Comparison of ENCODE assay signal across 13 cellular contexts in the genomic region with DNA sequence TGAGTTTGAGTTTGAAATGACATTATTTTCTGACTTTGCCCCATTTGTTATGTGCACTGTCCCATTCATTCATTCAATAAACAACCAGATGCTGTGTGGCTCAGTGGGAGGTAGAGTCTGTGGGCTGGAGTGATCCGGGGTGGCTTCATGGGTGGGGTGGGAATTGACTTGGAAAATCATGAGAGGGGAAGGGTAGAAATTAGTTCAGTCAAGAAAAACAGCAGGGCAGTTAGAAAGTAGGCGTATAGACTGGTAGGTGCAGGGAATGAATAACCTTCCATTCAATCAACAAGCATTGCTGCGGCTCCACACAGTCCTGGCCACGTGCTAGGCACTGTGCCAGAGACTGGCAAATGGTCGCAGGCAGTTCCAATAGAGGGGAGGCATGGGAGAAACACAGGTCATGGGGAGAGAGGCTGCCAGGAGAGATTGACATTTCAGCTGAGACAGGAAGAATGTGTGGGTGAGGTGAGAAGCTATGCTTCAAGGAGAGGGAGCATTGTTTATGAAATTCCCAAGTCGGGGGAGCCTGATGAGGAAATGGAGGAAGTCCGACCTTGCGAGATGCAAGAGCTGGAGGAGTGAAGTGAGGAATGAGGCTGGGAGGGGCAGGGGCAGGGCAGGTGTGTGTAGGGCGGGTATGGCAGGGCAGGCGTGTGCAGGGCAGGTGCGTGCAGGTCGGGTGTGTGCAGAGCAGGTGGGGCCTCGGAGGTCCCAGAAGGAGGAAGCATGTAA. TPM values are rescaled to one million over a fixed set of nuclear protein-coding genes. Genes with fewer than 3 reads are reported as not detected.
DNase-seq lines count a peak whose midpoint lies in the region; FAIRE-seq and TF ChIP-seq lines count a peak whose summit lies in the region.
"Had no signal": no experiment of that assay in that cellular context is flagged by ENCODE, and none has a peak within 500 bp of the region (broad histone marks: within the 10 kb centered on the region; RNA-seq: fewer than 3 reads in every experiment).

No MANE protein-coding gene starts in this region.

- no peaks in the 10 kb centered on the region for H4K20me1 ChIP-seq in astrocyte (ENCODE audit: insufficient read depth, low read length)
- H4K20me1 ChIP-seq in hepatocyte (ENCODE audit: insufficient read depth, poor library complexity, severe bottlenecking): no peaks in the 10 kb centered on the region

- no peaks in the 10 kb centered on the region for H3K36me3 ChIP-seq in astrocyte (ENCODE audit: insufficient read depth, low read length)
- H3K36me3 ChIP-seq in hepatocyte (replicated peaks; ENCODE audit: insufficient read depth, low read depth): no peaks in the 10 kb centered on the region
- no peaks in the 10 kb centered on the region for H3K36me3 ChIP-seq in small intestine (ENCODE audit: control insufficient read depth in 2 of 2, insufficient read depth in 2 of 2, low read length in 2 of 2)
- H3K36me3 ChIP-seq: tibial artery had no signal

- H3K4me2 ChIP-seq in astrocyte (ENCODE audit: low read length) (no peak overlapping the region), hepatocyte (no peak overlapping the region)

- peaks cover 8% of the 10 kb centered on the region for H3K4me1 Mint-ChIP-seq in astrocyte (ENCODE audit: low read depth, unreplicated experiment)

- no peaks in the 10 kb centered on the region for H3K9me2 ChIP-seq in hepatocyte (replicated peaks; ENCODE audit: insufficient read depth)

- H3K9ac ChIP-seq in astrocyte (ENCODE audit: low read length): no peak overlapping the region

- H3K9me3 ChIP-seq in astrocyte (ENCODE audit: insufficient read depth, low read depth, low read length): no peaks in the 10 kb centered on the region
- H3K9me3 ChIP-seq in hepatocyte (ENCODE audit: low read depth): no peaks in the 10 kb centered on the region
- no peaks in the 10 kb centered on the region for H3K9me3 ChIP-seq in small intestine (ENCODE audit: control insufficient read depth, low read depth)

- H3K27me3 ChIP-seq in astrocyte (ENCODE audit: insufficient read depth, low read length) (peaks cover 18% of the 10 kb centered on the region), hepatocyte (no peaks in the 10 kb centered on the region), small intestine (ENCODE audit: control insufficient read depth in 2 of 2, insufficient read depth in 2 of 2, low read length in 2 of 2) (no peaks in the 10 kb centered on the region)
- H3K27me3 ChIP-seq: tibial artery had no signal

- H2AFZ ChIP-seq in astrocyte (ENCODE audit: low read depth, low read length) (no peak overlapping the region), hepatocyte (no peak overlapping the region)

- TF ChIP-seq CTCF in astrocyte (IDR thresholded peaks at IDR 0.05; ENCODE audit: insufficient read depth, low read depth, low read length) (no peak), hepatocyte (IDR thresholded peaks at IDR 0.05; ENCODE audit: poor library complexity) (no peak)

- peaks cover 6% of the 10 kb centered on the region for H3K9me3 Mint-ChIP-seq in astrocyte (ENCODE audit: unreplicated experiment)

- DNase-seq in DMS 273 (lab: John Stamatoyannopoulos, UW; ENCODE audit: unreplicated experiment) (peak; percentile 39), DMS 273 treated with DMSO at 0.1 percent for 48 hours (lab: John Stamatoyannopoulos, UW) (no peak), astrocyte (ENCODE audit: low read depth) (no peak), hepatocyte (ENCODE audit: low spot score) (peak; percentile 35), small intestine (peak; percentile 97), NCI-H1436 (lab: John Stamatoyannopoulos, UW) (no peak), C1 segment of cervical spinal cord (lab: John Stamatoyannopoulos, UW) (no peak), NCI-H2081 treated with DMSO at 0.1 percent for 48 hours (lab: John Stamatoyannopoulos, UW) (no peak)
- DNase-seq: activated CD4-positive, alpha-beta T cell treated with anti-CD3 and anti-CD28 coated beads for 4 hours; activated T-cell treated with anti-CD3 and anti-CD28 coated beads, Interleukin-2, amount 50 U/mL, for 48 hours; NCI-H1092 treated with DMSO at 0.1 percent for 48 hours; tibial artery had no signal

- H3K4me3 ChIP-seq in astrocyte (ENCODE audit: insufficient read depth, low read depth, low read length) (no peak overlapping the region), hepatocyte (no peak overlapping the region), small intestine (ENCODE audit: low read depth in 1 of 2, low read length in 2 of 2) (no peak overlapping the region)
- H3K4me3 ChIP-seq: tibial artery had no signal

- no peak overlapping the region for H3K27ac ChIP-seq in astrocyte (ENCODE audit: low read depth, low read length)
- peak overlapping the region; percentile 16 for H3K27ac ChIP-seq in hepatocyte
- peak overlapping the region; percentile 93 to 94 for H3K27ac ChIP-seq in small intestine (ENCODE audit: low read depth in 1 of 2, low read length in 1 of 2)
- H3K27ac ChIP-seq: 22Rv1, tibial artery had no signal

- peak overlapping the region; percentile 52 for H3K4me3 Mint-ChIP-seq in astrocyte (ENCODE audit: unreplicated experiment)

- no peaks in the 10 kb centered on the region for H3K36me3 Mint-ChIP-seq in astrocyte (ENCODE audit: low read depth, unreplicated experiment)

- WGBS in hepatocyte (ENCODE audit: low lambda C conversion rate, missing lambda C conversion rate): 74% methylated on average over 13 of the region's 13 CpGs
- WGBS in small intestine, 3 donors: 7 to 42% (median 23%) methylated on average over 13 of the region's 13 CpGs

- peaks cover 21% of the 10 kb centered on the region for H3K27me3 Mint-ChIP-seq in astrocyte (ENCODE audit: low read depth, unreplicated experiment)

- H3K4me1 ChIP-seq in astrocyte (ENCODE audit: insufficient read depth, low read length) (no peaks in the 10 kb centered on the region), hepatocyte (ENCODE audit: insufficient read depth) (no peaks in the 10 kb centered on the region), small intestine (ENCODE audit: control insufficient read depth in 2 of 2, insufficient read depth in 1 of 2, low read depth in 1 of 2, low read length in 1 of 2) (peaks cover 5 to 7% of the 10 kb centered on the region in 2 donors)
- H3K4me1 ChIP-seq: tibial artery had no signal

- peak overlapping the region; percentile 43 for H3K27ac Mint-ChIP-seq in astrocyte (ENCODE audit: unreplicated experiment)

- H3K79me2 ChIP-seq in astrocyte (ENCODE audit: insufficient read depth, low read length): no peaks in the 10 kb centered on the region
- no peaks in the 10 kb centered on the region for H3K79me2 ChIP-seq in hepatocyte

- FAIRE-seq in astrocyte (lab: Jason Lieb, UNC): no peak
- FAIRE-seq in small intestine (lab: Jason Lieb, UNC): no peak

RNA-seq across cellular contexts. Expression of a gene that starts 54.5 kb away (rescaled TPM):
- total RNA-seq in astrocyte (3.8 and 4.2 TPM in 2 replicates), hepatocyte (2.4 and 3.8 TPM in 2 replicates)
- polyA plus RNA-seq in hepatocyte (2.5 and 4.9 TPM in 2 replicates), small intestine (1 to 10 TPM; 3.0 to 8.9 (median 5.6) TPM)

Comparison
In these comparisons a context has a peak if more than half of its experiments do, and no peak if none do; other contexts are left out.
1. DNase-seq: peak in DMS 273 (single experiment), hepatocyte (single experiment) and small intestine (single experiment); none in DMS 273 treated with DMSO at 0.1 percent for 48 hours (single experiment), astrocyte (single experiment), NCI-H1436 (single experiment), C1 segment of cervical spinal cord (0 of 14) and NCI-H2081 treated with DMSO at 0.1 percent for 48 hours (single experiment).